9 cellular contexts compared by ENCODE assay signal in the genomic region with DNA sequence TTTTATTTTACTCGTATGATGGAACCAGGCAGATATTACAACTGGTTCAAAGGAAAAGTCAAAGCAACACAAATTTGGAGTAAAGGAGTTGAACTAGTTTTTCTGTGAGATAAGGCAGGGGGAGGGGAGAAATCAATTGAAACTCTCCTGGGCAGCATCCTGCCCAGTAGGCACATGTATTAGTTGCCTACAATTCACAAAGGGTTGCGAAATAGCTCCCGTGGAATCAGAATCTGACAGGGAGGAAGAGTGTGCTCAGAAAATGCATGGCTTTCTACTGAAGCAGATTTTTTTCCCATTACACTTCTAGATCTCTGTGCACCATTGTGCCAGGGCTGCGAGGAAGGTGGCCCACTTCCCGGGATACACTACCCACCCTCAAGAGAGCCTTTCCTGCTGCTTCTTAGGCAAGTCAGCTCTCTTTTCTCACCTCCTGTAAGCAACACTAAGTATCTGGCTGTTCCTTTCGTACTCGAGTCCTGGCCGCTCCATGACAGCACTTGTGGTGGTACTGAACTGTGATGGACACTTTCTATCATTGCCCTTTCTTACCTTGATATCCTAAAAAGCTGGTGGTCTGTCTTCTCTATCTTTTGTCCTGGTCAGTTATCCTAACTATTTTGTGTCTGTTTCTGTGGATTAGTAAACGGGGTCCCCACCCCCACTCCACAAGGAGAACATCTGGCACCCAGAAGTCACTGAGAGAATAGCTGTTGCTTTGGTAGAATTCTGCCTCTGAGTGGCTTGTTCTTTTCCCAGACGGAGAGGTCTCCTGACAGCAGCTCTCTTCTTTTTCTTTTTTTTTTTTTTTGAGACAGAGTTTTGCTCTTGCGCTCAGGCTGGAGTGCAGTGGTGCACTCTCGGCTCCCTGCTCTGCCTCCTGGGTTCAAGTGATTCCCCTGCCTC.
A peak's percentile ranks its signal among the peaks of the same experiment; 100 is the strongest.
DNase-seq lines count a peak whose midpoint lies in the region; ATAC-seq and TF ChIP-seq lines count a peak whose summit lies in the region.
"Had no signal": no experiment of that assay in that cellular context is flagged by ENCODE, and none has a peak within 500 bp of the region (broad histone marks: within the 10 kb centered on the region; RNA-seq: fewer than 3 reads in every experiment).

No MANE protein-coding gene starts in this region.

- H3K27me3 ChIP-seq in IMR-90 (ENCODE audit: control insufficient read depth, insufficient read depth, low read length) (no peaks in the 10 kb centered on the region), stomach (no peaks in the 10 kb centered on the region)
- H3K27me3 ChIP-seq: SJSA1 had no signal

- no peaks in the 10 kb centered on the region; the same call in 1 of the 2 replicates for H3K9me1 ChIP-seq in IMR-90 (ENCODE audit: insufficient read depth, low read length)

- POLR2A ChIA-PET in IMR-90 (lab: Charles Lee; ENCODE audit: unreplicated experiment) = no interaction called here

- ATAC-seq in activated CD8-positive, alpha-beta memory T cell treated with anti-CD3 and anti-CD28 coated beads, Interleukin-2, amount 10 ng/mL, durations not matched to agents 7 days and 5 days = no peak
- ATAC-seq in IMR-90 (ENCODE audit: low read depth) (0 out of 2 replicates have a peak, but pooled peaks have one; percentile 12), Right ventricle myocardium superior (ENCODE audit: poor library complexity) (no peak)

- TF ChIP-seq POLR2A in IMR-90 (IDR thresholded peaks at IDR 0.05; ENCODE audit: low read depth, low read length) = no peak
- TF ChIP-seq POLR2A in stomach (IDR thresholded peaks at IDR 0.05) = no peak

- H3K56ac ChIP-seq in IMR-90 (ENCODE audit: extremely low read depth, insufficient read depth, low read length) = no peak overlapping the region

- in situ Hi-C loops in IMR-90 (cut with MboI; ENCODE audit: low sequenced_read_pairs) = no loop called here

- H4K5ac ChIP-seq in IMR-90 (ENCODE audit: low read depth, low read length) = no peak overlapping the region; the same call in 1 of the 2 replicates

- H3K27ac ChIP-seq in IMR-90 (ENCODE audit: insufficient read depth, low read length) (peak overlapping the region; percentile 17; the same call in 1 of the 2 replicates), stomach (peak overlapping the region in 3 of 5 donors; percentile 21 to 66 (median 64))
- H3K27ac ChIP-seq: SJSA1 had no signal

- no peak overlapping the region for H4K91ac ChIP-seq in IMR-90 (ENCODE audit: insufficient read depth, low read depth, low read length)

- H3K9me3 ChIP-seq in IMR-90 (ENCODE audit: control insufficient read depth, insufficient read depth, low read length) = no peaks in the 10 kb centered on the region
- H3K9me3 ChIP-seq in stomach = no peaks in the 10 kb centered on the region
- H3K9me3 ChIP-seq: SJSA1 had no signal

- no peak overlapping the region for H3K4me3 Mint-ChIP-seq in activated CD8-positive, alpha-beta memory T cell treated with anti-CD3 and anti-CD28 coated beads, Interleukin-2, amount 10 ng/mL, durations not matched to agents 7 days and 5 days

- intact Hi-C loops in IMR-90 (cut with micrococcal nuclease) = no loop called here
- intact Hi-C loops in stomach (cut with DNase I; ENCODE audit: low total_unique reads) = no loop called here
- intact Hi-C loops in Right ventricle myocardium superior (cut with DNase I) = no loop called here

- no peaks in the 10 kb centered on the region for H3K9me3 Mint-ChIP-seq in activated CD8-positive, alpha-beta memory T cell treated with anti-CD3 and anti-CD28 coated beads, Interleukin-2, amount 10 ng/mL, durations not matched to agents 7 days and 5 days (ENCODE audit: low read depth)

- H3K36me3 ChIP-seq in IMR-90 (ENCODE audit: control insufficient read depth, insufficient read depth, low read length) (no peaks in the 10 kb centered on the region), stomach (peaks cover 0 to 8% (median 4%) of the 10 kb centered on the region in 4 donors)
- H3K36me3 ChIP-seq: SJSA1 had no signal

- H3K4me1 Mint-ChIP-seq in activated CD8-positive, alpha-beta memory T cell treated with anti-CD3 and anti-CD28 coated beads, Interleukin-2, amount 10 ng/mL, durations not matched to agents 7 days and 5 days = peaks cover 44% of the 10 kb centered on the region

- peak overlapping the region; percentile 10; the same call in 1 of the 2 replicates for H3K9ac ChIP-seq in IMR-90 (ENCODE audit: low read depth, low read length)

- H3K18ac ChIP-seq in IMR-90 (ENCODE audit: low read depth, low read length) = no peak overlapping the region; the same call in 1 of the 2 replicates

- peaks cover 62% of the 10 kb centered on the region for H3K36me3 Mint-ChIP-seq in activated CD8-positive, alpha-beta memory T cell treated with anti-CD3 and anti-CD28 coated beads, Interleukin-2, amount 10 ng/mL, durations not matched to agents 7 days and 5 days

- no TSS peak for BruUV-seq in IMR-90 (replicated peaks; lab: Mats Ljungman, UMichigan)

- H2BK20ac ChIP-seq in IMR-90 (ENCODE audit: low read depth, low read length) = no peak overlapping the region

- no peak for TF ChIP-seq RAD21 in IMR-90 (IDR thresholded peaks at IDR 0.05; ENCODE audit: low read length)

- no peak for TF ChIP-seq EP300 in stomach (IDR thresholded peaks at IDR 0.05)

- peaks cover 14% of the 10 kb centered on the region for H3K4me1 ChIP-seq in IMR-90 (ENCODE audit: control insufficient read depth, insufficient read depth, low read length)
- peaks cover 0 to 29% (median 20%) of the 10 kb centered on the region in 4 donors for H3K4me1 ChIP-seq in stomach
- H3K4me1 ChIP-seq: SJSA1 had no signal

- peak overlapping the region; percentile 45 for H3K27ac Mint-ChIP-seq in activated CD8-positive, alpha-beta memory T cell treated with anti-CD3 and anti-CD28 coated beads, Interleukin-2, amount 10 ng/mL, durations not matched to agents 7 days and 5 days

- no peak overlapping the region for H2AK9ac ChIP-seq in IMR-90 (replicated peaks; ENCODE audit: low read depth, low read length, poor library complexity)

- no peak overlapping the region for H2BK120ac ChIP-seq in IMR-90 (ENCODE audit: low read depth, low read length)

- TF ChIP-seq CTCF in IMR-90 (conservative IDR thresholded peaks at IDR 0.05; ENCODE audit: low read depth, low read length) (no peak), stomach (IDR thresholded peaks at IDR 0.05) (no peak)

- H3K4me3 ChIP-seq in IMR-90 (ENCODE audit: insufficient read depth, low read depth, low read length) (no peak overlapping the region), stomach (no peak overlapping the region)
- H3K4me3 ChIP-seq: SJSA1 had no signal

- H2BK15ac ChIP-seq in IMR-90 (ENCODE audit: low read depth, low read length) = no peak overlapping the region

- no peaks in the 10 kb centered on the region for H4K20me1 ChIP-seq in IMR-90 (ENCODE audit: insufficient read depth, low read length)

- H2BK5ac ChIP-seq in IMR-90 (ENCODE audit: low read depth, low read length, poor library complexity, severe bottlenecking) = no peak overlapping the region

- CTCF ChIA-PET in activated CD8-positive, alpha-beta memory T cell treated with anti-CD3 and anti-CD28 coated beads, Interleukin-2, amount 10 ng/mL, durations not matched to agents 7 days and 5 days (lab: Charles Lee) = interaction anchor here (0.8 to 1.4 kb wide), 2 partner anchors 16 to 215 kb away, joined by 3 to 4 read pairs; no protein-coding TSS in a partner anchor
- CTCF ChIA-PET in IMR-90 (lab: Yijun Ruan, JAX) = no interaction called here

- dilution Hi-C loops in IMR-90 (cut with HindIII; ENCODE audit: low sequenced_read_pairs, unreplicated experiment) = no loop called here

- H3K79me1 ChIP-seq in IMR-90 (ENCODE audit: low read depth in 1 of 2, low read length in 2 of 2) = no peaks in the 10 kb centered on the region

- H3K27me3 Mint-ChIP-seq in activated CD8-positive, alpha-beta memory T cell treated with anti-CD3 and anti-CD28 coated beads, Interleukin-2, amount 10 ng/mL, durations not matched to agents 7 days and 5 days = no peaks in the 10 kb centered on the region

- no peak overlapping the region; the same call in 1 of the 2 replicates for H2AK5ac ChIP-seq in IMR-90 (ENCODE audit: low read depth, low read length)

- H4K8ac ChIP-seq in IMR-90 (ENCODE audit: low read depth in 2 of 2, low read length in 2 of 2) = no peak overlapping the region

- DNase-seq in activated CD8-positive, alpha-beta memory T cell treated with anti-CD3 and anti-CD28 coated beads, Interleukin-2, amount 10 ng/mL, durations not matched to agents 7 days and 5 days = no peak
- no peak for DNase-seq in activated CD8-positive, alpha-beta memory T cell treated with anti-CD3 and anti-CD28 coated beads for 24 hours
- DNase-seq in IMR-90 (peak; percentile 17), dedifferentiated amniotic fluid mesenchymal stem cell (ENCODE audit: extremely low spot score) (peak; percentile 17), stomach (no peak), UCSD-AML1 (lab: John Stamatoyannopoulos, UW; ENCODE audit: unreplicated experiment) (no peak), COLO829 (ENCODE audit: low spot score) (no peak), Right ventricle myocardium superior (no peak)

- H3K23ac ChIP-seq in IMR-90 (ENCODE audit: low read depth, low read length) = no peak overlapping the region

- peak overlapping the region; percentile 13 for H2AFZ ChIP-seq in IMR-90 (replicated peaks; ENCODE audit: low read length, poor library complexity)

- WGBS in IMR-90 (ENCODE audit: extremely low coverage in 2 of 2, insufficient read length in 1 of 2), 2 experiments = 90% methylated on average over 2 of the region's 12 CpGs; no CpG with 5 or more reads in 1 of the 2 experiments
- WGBS in stomach, 5 donors = 67 to 70% (median 70%) methylated on average over 12 of the region's 12 CpGs

- H3K4me2 ChIP-seq in IMR-90 (ENCODE audit: low read depth, low read length) = no peak overlapping the region

- no peak overlapping the region for H3K4ac ChIP-seq in IMR-90 (ENCODE audit: low read depth, low read length)

- no peak overlapping the region; the same call in 1 of the 2 replicates for H3K14ac ChIP-seq in IMR-90 (replicated peaks; ENCODE audit: low read depth, low read length)

TF ChIP-seq in IMR-90, 13 proteins besides CTCF, POLR2A, EP300 and RAD21:
- peak; percentile 86 for TF ChIP-seq CEBPB (IDR thresholded peaks at IDR 0.05; ENCODE audit: low read depth, low read length)
- no peak for TF ChIP-seq SMC3 (IDR thresholded peaks at IDR 0.05; ENCODE audit: low read depth, low read length)

Comparison
In these comparisons a context has a peak if more than half of its experiments do, and no peak if none do; other contexts are left out.
1. DNase-seq: peak in IMR-90 (single experiment) and dedifferentiated amniotic fluid mesenchymal stem cell (single experiment); none in activated CD8-positive, alpha-beta memory T cell treated with anti-CD3 and anti-CD28 coated beads, Interleukin-2, amount 10 ng/mL, durations not matched to agents 7 days and 5 days (single experiment), activated CD8-positive, alpha-beta memory T cell treated with anti-CD3 and anti-CD28 coated beads for 24 hours (single experiment), stomach (single experiment), UCSD-AML1 (single experiment), COLO829 (single experiment) and Right ventricle myocardium superior (single experiment).